In genomic region chr1:55172272-55172671, GRCh38 we compare ENCODE assay signal across 20 cellular contexts.
"Had no signal": no experiment of that assay in that cellular context is flagged by ENCODE, and none has a peak within 500 bp of the region (broad histone marks: within the 10 kb centered on the region; RNA-seq: fewer than 3 reads in every experiment).

No MANE protein-coding gene starts in this region.

- H3K4me3 ChIP-seq: dorsolateral prefrontal cortex, esophagus muscularis mucosa, prostate gland, sigmoid colon, SK-N-MC, upper lobe of left lung had no signal

- H3K27ac ChIP-seq: dorsolateral prefrontal cortex, esophagus muscularis mucosa, foreskin keratinocyte, prostate gland, sigmoid colon, SK-N-MC, upper lobe of left lung had no signal

- H3K27me3 Mint-ChIP-seq: activated B cell treated with CpG ODN at 0.5 μM for 24 hours; activated CD4-positive, alpha-beta T cell treated with anti-CD3 and anti-CD28 coated beads, Interleukin-2, amount 10 ng/mL, durations not matched to agents 24 days and 14 days; activated naive CD4-positive, alpha-beta T cell treated with anti-CD3 and anti-CD28 coated beads, Interleukin-2, amount 10 ng/mL, durations not matched to agents 7 days and 5 days had no signal

- H3K9me3 Mint-ChIP-seq: activated B cell treated with CpG ODN at 0.5 μM for 24 hours; activated CD4-positive, alpha-beta T cell treated with anti-CD3 and anti-CD28 coated beads, Interleukin-2, amount 10 ng/mL, durations not matched to agents 24 days and 14 days; activated naive CD4-positive, alpha-beta T cell treated with anti-CD3 and anti-CD28 coated beads, Interleukin-2, amount 10 ng/mL, durations not matched to agents 7 days and 5 days; natural killer cell; T-helper 1 cell treated with Interleukin-12 subunit alpha and Interleukin-12 subunit beta and Interleukin-4 antibody, amounts not matched to agents 30 μg/mL and 1 μg/mL, for 36 hours had no signal

- H3K4me1 Mint-ChIP-seq: activated B cell treated with CpG ODN at 0.5 μM for 24 hours; activated naive CD4-positive, alpha-beta T cell treated with anti-CD3 and anti-CD28 coated beads, Interleukin-2, amount 10 ng/mL, durations not matched to agents 7 days and 5 days had no signal

- H3K27ac Mint-ChIP-seq: activated B cell treated with CpG ODN at 0.5 μM for 24 hours; activated CD4-positive, alpha-beta T cell treated with anti-CD3 and anti-CD28 coated beads, Interleukin-2, amount 10 ng/mL, durations not matched to agents 24 days and 14 days; activated naive CD4-positive, alpha-beta T cell treated with anti-CD3 and anti-CD28 coated beads, Interleukin-2, amount 10 ng/mL, durations not matched to agents 7 days and 5 days; T-helper 1 cell treated with Interleukin-12 subunit alpha and Interleukin-12 subunit beta and Interleukin-4 antibody, amounts not matched to agents 30 μg/mL and 1 μg/mL, for 36 hours had no signal

- ATAC-seq: foreskin keratinocyte; natural killer cell; stimulated activated naive CD8-positive, alpha-beta T cell treated with anti-CD3 and anti-CD28 coated beads, Interleukin-15, Interleukin-2, amounts not matched to agents 100 U/mL and 50 U/mL, for 24 hours had no signal

- H3K9me3 ChIP-seq: esophagus muscularis mucosa, prostate gland, sigmoid colon, upper lobe of left lung had no signal

- H3K36me3 ChIP-seq: prostate gland had no signal

- H3K4me3 Mint-ChIP-seq: activated B cell treated with CpG ODN at 0.5 μM for 24 hours; activated CD4-positive, alpha-beta T cell treated with anti-CD3 and anti-CD28 coated beads, Interleukin-2, amount 10 ng/mL, durations not matched to agents 24 days and 14 days; activated naive CD4-positive, alpha-beta T cell treated with anti-CD3 and anti-CD28 coated beads, Interleukin-2, amount 10 ng/mL, durations not matched to agents 7 days and 5 days; natural killer cell; T-helper 1 cell treated with Interleukin-12 subunit alpha and Interleukin-12 subunit beta and Interleukin-4 antibody, amounts not matched to agents 30 μg/mL and 1 μg/mL, for 36 hours had no signal

- H3K4me1 ChIP-seq: foreskin keratinocyte, prostate gland, upper lobe of left lung had no signal

- H3K27me3 ChIP-seq: dorsolateral prefrontal cortex, esophagus muscularis mucosa, foreskin keratinocyte, sigmoid colon, upper lobe of left lung had no signal

- DNase-seq: activated B cell treated with CpG ODN at 0.5 μM for 24 hours; activated CD4-positive, alpha-beta T cell treated with anti-CD3 and anti-CD28 coated beads, Interleukin-2, amount 10 ng/mL, durations not matched to agents 24 days and 14 days; activated CD8-positive, alpha-beta memory T cell treated with anti-CD3 and anti-CD28 coated beads for 24 hours; activated naive CD4-positive, alpha-beta T cell treated with anti-CD3 and anti-CD28 coated beads, Interleukin-2, amount 10 ng/mL, durations not matched to agents 7 days and 5 days; amniotic stem cell; dorsolateral prefrontal cortex; foreskin keratinocyte; head of caudate nucleus; kidney; natural killer cell; occipital lobe; sigmoid colon; stimulated activated CD4-positive, alpha-beta T cell treated with anti-CD3 and anti-CD28 coated beads, Interleukin-4, amount 100 ng/mL, for 1 hour; stimulated activated CD8-positive, alpha-beta memory T cell treated with anti-CD3 and anti-CD28 coated beads, Interleukin-4, amount 100 ng/mL, for 48 hours; stimulated activated naive CD8-positive, alpha-beta T cell treated with anti-CD3 and anti-CD28 coated beads, Interleukin-15, Interleukin-2, amounts not matched to agents 100 U/mL and 50 U/mL, for 24 hours; upper lobe of left lung had no signal
